In the genomic region with DNA sequence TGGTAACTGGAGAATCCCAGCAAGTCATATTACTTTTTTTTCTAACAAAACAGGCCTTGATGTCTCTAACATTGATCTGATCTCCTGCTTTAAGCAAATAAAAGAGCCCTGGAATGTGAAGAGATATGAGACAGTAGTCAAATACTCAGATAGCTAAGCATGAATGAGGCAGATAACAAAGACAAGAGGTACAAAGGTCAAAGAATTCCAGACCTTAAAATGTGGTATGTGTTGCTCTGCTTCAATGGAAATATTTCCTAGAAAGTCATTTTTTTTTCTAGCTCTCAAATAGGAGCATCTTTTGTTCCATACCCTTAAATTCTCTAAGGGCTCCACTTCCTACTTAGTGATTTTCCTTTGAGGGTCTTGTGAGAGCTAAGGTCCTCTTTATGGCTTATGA, we compare ENCODE assay signal across 1 cellular context.
TF ChIP-seq lines count a peak whose summit lies in the region.

No MANE protein-coding gene starts in this region.

TF ChIP-seq in HepG2, 621 proteins besides CTCF, POLR2A, EP300 and RAD21 (continues in another document):
- TF ChIP-seq ZC3H13 (CRISPR knock-in tag; IDR thresholded peaks at IDR 0.05) (no peak), PCBP2 (optimal IDR thresholded peaks at IDR 0.05; ENCODE audit: low read depth, low read length, poor library complexity, severe bottlenecking) (no peak), ISL2 (CRISPR knock-in tag; IDR thresholded peaks at IDR 0.05) (no peak), SMAD9 (CRISPR knock-in tag; IDR thresholded peaks at IDR 0.05) (no peak), ZNF746 (CRISPR knock-in tag; IDR thresholded peaks at IDR 0.05) (no peak), SOX5 (CRISPR knock-in tag; IDR thresholded peaks at IDR 0.05; ENCODE audit: borderline replicate concordance) (peak; percentile 85; the same call in 1 of the 2 replicates), SMARCC2 (IDR thresholded peaks at IDR 0.05) (no peak), MED13 (CRISPR knock-in tag; IDR thresholded peaks at IDR 0.05) (no peak), ZMYM4 (CRISPR knock-in tag; IDR thresholded peaks at IDR 0.05) (no peak), ZMYM3 (CRISPR knock-in tag; IDR thresholded peaks at IDR 0.05) (no peak), HNRNPLL (IDR thresholded peaks at IDR 0.05; ENCODE audit: low read depth, low read length, poor library complexity, severe bottlenecking) (no peak), NR2F6 (IDR thresholded peaks at IDR 0.05) (peak; percentile 80), NR2F6 (CRISPR knock-in tag; IDR thresholded peaks at IDR 0.05) (peak; percentile 73), TBL1XR1 (IDR thresholded peaks at IDR 0.05; ENCODE audit: borderline replicate concordance, low read length, partially characterized antibody) (peak; percentile 94), ZNF530 (CRISPR knock-in tag; IDR thresholded peaks at IDR 0.05; ENCODE audit: low read depth) (no peak), ZNF510 (CRISPR knock-in tag; IDR thresholded peaks at IDR 0.05; ENCODE audit: low read depth) (no peak), SNAI1 (CRISPR knock-in tag; IDR thresholded peaks at IDR 0.05; ENCODE audit: borderline replicate concordance) (no peak), SIX1 (CRISPR knock-in tag; IDR thresholded peaks at IDR 0.05; ENCODE audit: borderline replicate concordance) (no peak), ZSCAN12 (CRISPR knock-in tag; IDR thresholded peaks at IDR 0.05) (no peak), HNF4G (IDR thresholded peaks at IDR 0.05; ENCODE audit: borderline replicate concordance, low read depth, low read length) (0 out of 2 replicates have a peak, but pooled peaks have one; percentile 30), HNF4G (CRISPR knock-in tag; IDR thresholded peaks at IDR 0.05; ENCODE audit: borderline replicate concordance, low read depth) (no peak), TEAD3 (CRISPR knock-in tag; optimal IDR thresholded peaks at IDR 0.05; ENCODE audit: borderline replicate concordance) (peak; percentile 83), DPF2 (CRISPR knock-in tag; IDR thresholded peaks at IDR 0.05; ENCODE audit: borderline replicate concordance, low read depth) (no peak), TGIF2 (CRISPR knock-in tag; IDR thresholded peaks at IDR 0.05) (no peak), JARID2 (CRISPR knock-in tag; IDR thresholded peaks at IDR 0.05; ENCODE audit: insufficient replicate concordance) (no peak), JDP2 (CRISPR knock-in tag; IDR thresholded peaks at IDR 0.05; ENCODE audit: borderline replicate concordance) (no peak)
- TF ChIP-seq, protein P1, sequence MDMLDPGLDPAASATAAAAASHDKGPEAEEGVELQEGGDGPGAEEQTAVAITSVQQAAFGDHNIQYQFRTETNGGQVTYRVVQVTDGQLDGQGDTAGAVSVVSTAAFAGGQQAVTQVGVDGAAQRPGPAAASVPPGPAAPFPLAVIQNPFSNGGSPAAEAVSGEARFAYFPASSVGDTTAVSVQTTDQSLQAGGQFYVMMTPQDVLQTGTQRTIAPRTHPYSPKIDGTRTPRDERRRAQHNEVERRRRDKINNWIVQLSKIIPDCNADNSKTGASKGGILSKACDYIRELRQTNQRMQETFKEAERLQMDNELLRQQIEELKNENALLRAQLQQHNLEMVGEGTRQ (IDR thresholded peaks at IDR 0.05; ENCODE audit: low read depth, low read length): no peak
- TF ChIP-seq, protein P1 (CRISPR knock-in tag; IDR thresholded peaks at IDR 0.05; ENCODE audit: borderline replicate concordance): no peak
- TF ChIP-seq, protein P2, sequence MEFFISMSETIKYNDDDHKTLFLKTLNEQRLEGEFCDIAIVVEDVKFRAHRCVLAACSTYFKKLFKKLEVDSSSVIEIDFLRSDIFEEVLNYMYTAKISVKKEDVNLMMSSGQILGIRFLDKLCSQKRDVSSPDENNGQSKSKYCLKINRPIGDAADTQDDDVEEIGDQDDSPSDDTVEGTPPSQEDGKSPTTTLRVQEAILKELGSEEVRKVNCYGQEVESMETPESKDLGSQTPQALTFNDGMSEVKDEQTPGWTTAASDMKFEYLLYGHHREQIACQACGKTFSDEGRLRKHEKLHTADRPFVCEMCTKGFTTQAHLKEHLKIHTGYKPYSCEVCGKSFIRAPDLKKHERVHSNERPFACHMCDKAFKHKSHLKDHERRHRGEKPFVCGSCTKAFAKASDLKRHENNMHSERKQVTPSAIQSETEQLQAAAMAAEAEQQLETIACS (CRISPR knock-in tag; IDR thresholded peaks at IDR 0.05): no peak
- TF ChIP-seq, protein P3, sequence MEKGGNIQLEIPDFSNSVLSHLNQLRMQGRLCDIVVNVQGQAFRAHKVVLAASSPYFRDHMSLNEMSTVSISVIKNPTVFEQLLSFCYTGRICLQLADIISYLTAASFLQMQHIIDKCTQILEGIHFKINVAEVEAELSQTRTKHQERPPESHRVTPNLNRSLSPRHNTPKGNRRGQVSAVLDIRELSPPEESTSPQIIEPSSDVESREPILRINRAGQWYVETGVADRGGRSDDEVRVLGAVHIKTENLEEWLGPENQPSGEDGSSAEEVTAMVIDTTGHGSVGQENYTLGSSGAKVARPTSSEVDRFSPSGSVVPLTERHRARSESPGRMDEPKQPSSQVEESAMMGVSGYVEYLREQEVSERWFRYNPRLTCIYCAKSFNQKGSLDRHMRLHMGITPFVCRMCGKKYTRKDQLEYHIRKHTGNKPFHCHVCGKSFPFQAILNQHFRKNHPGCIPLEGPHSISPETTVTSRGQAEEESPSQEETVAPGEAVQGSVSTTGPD (CRISPR knock-in tag; IDR thresholded peaks at IDR 0.05): no peak
- TF ChIP-seq, protein P4, sequence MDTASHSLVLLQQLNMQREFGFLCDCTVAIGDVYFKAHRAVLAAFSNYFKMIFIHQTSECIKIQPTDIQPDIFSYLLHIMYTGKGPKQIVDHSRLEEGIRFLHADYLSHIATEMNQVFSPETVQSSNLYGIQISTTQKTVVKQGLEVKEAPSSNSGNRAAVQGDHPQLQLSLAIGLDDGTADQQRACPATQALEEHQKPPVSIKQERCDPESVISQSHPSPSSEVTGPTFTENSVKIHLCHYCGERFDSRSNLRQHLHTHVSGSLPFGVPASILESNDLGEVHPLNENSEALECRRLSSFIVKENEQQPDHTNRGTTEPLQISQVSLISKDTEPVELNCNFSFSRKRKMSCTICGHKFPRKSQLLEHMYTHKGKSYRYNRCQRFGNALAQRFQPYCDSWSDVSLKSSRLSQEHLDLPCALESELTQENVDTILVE (CRISPR knock-in tag; IDR thresholded peaks at IDR 0.05): no peak
- TF ChIP-seq, protein P5, sequence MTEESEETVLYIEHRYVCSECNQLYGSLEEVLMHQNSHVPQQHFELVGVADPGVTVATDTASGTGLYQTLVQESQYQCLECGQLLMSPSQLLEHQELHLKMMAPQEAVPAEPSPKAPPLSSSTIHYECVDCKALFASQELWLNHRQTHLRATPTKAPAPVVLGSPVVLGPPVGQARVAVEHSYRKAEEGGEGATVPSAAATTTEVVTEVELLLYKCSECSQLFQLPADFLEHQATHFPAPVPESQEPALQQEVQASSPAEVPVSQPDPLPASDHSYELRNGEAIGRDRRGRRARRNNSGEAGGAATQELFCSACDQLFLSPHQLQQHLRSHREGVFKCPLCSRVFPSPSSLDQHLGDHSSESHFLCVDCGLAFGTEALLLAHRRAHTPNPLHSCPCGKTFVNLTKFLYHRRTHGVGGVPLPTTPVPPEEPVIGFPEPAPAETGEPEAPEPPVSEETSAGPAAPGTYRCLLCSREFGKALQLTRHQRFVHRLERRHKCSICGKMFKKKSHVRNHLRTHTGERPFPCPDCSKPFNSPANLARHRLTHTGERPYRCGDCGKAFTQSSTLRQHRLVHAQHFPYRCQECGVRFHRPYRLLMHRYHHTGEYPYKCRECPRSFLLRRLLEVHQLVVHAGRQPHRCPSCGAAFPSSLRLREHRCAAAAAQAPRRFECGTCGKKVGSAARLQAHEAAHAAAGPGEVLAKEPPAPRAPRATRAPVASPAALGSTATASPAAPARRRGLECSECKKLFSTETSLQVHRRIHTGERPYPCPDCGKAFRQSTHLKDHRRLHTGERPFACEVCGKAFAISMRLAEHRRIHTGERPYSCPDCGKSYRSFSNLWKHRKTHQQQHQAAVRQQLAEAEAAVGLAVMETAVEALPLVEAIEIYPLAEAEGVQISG (CRISPR knock-in tag; IDR thresholded peaks at IDR 0.05): no peak
- TF ChIP-seq, protein P6, sequence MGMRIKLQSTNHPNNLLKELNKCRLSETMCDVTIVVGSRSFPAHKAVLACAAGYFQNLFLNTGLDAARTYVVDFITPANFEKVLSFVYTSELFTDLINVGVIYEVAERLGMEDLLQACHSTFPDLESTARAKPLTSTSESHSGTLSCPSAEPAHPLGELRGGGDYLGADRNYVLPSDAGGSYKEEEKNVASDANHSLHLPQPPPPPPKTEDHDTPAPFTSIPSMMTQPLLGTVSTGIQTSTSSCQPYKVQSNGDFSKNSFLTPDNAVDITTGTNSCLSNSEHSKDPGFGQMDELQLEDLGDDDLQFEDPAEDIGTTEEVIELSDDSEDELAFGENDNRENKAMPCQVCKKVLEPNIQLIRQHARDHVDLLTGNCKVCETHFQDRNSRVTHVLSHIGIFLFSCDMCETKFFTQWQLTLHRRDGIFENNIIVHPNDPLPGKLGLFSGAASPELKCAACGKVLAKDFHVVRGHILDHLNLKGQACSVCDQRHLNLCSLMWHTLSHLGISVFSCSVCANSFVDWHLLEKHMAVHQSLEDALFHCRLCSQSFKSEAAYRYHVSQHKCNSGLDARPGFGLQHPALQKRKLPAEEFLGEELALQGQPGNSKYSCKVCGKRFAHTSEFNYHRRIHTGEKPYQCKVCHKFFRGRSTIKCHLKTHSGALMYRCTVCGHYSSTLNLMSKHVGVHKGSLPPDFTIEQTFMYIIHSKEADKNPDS (CRISPR knock-in tag; IDR thresholded peaks at IDR 0.05): no peak
- TF ChIP-seq, protein P7, sequence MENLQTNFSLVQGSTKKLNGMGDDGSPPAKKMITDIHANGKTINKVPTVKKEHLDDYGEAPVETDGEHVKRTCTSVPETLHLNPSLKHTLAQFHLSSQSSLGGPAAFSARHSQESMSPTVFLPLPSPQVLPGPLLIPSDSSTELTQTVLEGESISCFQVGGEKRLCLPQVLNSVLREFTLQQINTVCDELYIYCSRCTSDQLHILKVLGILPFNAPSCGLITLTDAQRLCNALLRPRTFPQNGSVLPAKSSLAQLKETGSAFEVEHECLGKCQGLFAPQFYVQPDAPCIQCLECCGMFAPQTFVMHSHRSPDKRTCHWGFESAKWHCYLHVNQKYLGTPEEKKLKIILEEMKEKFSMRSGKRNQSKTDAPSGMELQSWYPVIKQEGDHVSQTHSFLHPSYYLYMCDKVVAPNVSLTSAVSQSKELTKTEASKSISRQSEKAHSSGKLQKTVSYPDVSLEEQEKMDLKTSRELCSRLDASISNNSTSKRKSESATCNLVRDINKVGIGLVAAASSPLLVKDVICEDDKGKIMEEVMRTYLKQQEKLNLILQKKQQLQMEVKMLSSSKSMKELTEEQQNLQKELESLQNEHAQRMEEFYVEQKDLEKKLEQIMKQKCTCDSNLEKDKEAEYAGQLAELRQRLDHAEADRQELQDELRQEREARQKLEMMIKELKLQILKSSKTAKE (CRISPR knock-in tag; IDR thresholded peaks at IDR 0.05; ENCODE audit: borderline replicate concordance): 0 out of 2 replicates have a peak, but pooled peaks have one; percentile 30
- TF ChIP-seq, protein P8, sequence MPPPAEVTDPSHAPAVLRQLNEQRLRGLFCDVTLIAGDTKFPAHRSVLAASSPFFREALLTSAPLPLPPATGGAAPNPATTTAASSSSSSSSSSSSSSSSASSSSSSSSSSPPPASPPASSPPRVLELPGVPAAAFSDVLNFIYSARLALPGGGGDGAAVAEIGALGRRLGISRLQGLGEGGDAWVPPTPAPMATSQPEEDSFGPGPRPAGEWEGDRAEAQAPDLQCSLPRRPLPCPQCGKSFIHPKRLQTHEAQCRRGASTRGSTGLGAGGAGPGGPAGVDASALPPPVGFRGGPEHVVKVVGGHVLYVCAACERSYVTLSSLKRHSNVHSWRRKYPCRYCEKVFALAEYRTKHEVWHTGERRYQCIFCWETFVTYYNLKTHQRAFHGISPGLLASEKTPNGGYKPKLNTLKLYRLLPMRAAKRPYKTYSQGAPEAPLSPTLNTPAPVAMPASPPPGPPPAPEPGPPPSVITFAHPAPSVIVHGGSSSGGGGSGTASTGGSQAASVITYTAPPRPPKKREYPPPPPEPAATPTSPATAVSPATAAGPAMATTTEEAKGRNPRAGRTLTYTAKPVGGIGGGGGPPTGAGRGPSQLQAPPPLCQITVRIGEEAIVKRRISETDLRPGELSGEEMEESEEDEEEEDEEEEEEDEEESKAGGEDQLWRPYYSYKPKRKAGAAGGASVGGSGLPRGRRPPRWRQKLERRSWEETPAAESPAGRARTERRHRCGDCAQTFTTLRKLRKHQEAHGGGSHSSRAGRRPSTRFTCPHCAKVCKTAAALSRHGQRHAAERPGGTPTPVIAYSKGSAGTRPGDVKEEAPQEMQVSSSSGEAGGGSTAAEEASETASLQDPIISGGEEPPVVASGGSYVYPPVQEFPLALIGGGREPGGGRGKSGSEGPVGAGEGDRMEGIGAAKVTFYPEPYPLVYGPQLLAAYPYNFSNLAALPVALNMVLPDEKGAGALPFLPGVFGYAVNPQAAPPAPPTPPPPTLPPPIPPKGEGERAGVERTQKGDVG (CRISPR knock-in tag; IDR thresholded peaks at IDR 0.05; ENCODE audit: borderline replicate concordance): no peak
- TF ChIP-seq, protein P9, sequence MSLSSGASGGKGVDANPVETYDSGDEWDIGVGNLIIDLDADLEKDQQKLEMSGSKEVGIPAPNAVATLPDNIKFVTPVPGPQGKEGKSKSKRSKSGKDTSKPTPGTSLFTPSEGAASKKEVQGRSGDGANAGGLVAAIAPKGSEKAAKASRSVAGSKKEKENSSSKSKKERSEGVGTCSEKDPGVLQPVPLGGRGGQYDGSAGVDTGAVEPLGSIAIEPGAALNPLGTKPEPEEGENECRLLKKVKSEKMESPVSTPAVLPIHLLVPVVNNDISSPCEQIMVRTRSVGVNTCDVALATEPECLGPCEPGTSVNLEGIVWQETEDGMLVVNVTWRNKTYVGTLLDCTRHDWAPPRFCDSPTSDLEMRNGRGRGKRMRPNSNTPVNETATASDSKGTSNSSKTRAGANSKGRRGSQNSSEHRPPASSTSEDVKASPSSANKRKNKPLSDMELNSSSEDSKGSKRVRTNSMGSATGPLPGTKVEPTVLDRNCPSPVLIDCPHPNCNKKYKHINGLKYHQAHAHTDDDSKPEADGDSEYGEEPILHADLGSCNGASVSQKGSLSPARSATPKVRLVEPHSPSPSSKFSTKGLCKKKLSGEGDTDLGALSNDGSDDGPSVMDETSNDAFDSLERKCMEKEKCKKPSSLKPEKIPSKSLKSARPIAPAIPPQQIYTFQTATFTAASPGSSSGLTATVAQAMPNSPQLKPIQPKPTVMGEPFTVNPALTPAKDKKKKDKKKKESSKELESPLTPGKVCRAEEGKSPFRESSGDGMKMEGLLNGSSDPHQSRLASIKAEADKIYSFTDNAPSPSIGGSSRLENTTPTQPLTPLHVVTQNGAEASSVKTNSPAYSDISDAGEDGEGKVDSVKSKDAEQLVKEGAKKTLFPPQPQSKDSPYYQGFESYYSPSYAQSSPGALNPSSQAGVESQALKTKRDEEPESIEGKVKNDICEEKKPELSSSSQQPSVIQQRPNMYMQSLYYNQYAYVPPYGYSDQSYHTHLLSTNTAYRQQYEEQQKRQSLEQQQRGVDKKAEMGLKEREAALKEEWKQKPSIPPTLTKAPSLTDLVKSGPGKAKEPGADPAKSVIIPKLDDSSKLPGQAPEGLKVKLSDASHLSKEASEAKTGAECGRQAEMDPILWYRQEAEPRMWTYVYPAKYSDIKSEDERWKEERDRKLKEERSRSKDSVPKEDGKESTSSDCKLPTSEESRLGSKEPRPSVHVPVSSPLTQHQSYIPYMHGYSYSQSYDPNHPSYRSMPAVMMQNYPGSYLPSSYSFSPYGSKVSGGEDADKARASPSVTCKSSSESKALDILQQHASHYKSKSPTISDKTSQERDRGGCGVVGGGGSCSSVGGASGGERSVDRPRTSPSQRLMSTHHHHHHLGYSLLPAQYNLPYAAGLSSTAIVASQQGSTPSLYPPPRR (CRISPR knock-in tag; IDR thresholded peaks at IDR 0.05; ENCODE audit: borderline replicate concordance): no peak
